In the genomic region with DNA sequence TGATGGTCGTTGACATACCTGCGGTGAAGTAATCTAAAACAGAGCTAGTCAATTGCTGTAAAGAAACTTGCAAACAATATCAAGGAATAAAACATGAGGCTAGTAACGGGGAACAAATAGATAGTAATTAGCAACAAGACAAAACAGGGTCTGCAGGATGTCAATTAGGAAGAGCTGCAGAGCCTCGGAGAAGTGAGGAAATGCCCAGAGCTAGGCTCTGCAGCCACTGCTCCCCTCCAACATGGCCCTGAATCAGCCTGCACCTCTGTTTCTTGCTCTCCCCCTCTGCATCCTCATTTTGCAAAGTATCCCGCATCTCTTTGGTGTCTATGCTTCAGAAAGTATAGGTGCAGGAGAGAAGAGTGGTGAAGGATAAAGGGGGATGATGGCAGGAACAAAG, we compare ENCODE assay signal across 22 cellular contexts.
"Had no signal": no experiment of that assay in that cellular context is flagged by ENCODE, and none has a peak within 500 bp of the region (broad histone marks: within the 10 kb centered on the region; RNA-seq: fewer than 3 reads in every experiment).

No MANE protein-coding gene starts in this region.

- H3K9me3 ChIP-seq: left lung, psoas muscle, thoracic aorta, transverse colon, upper lobe of right lung, uterus had no signal

- H3K4me3 ChIP-seq: dorsolateral prefrontal cortex, left lung, psoas muscle, sigmoid colon, thoracic aorta, transverse colon, upper lobe of right lung, uterus had no signal

- FAIRE-seq: frontal cortex, islet of Langerhans had no signal

- H3K27ac ChIP-seq: dorsolateral prefrontal cortex, left lung, psoas muscle, sigmoid colon, thoracic aorta, transverse colon, upper lobe of right lung, uterus had no signal

- H3K36me3 ChIP-seq: left lung, sigmoid colon, thoracic aorta, transverse colon, upper lobe of right lung, uterus had no signal

- DNase-seq: cortex of kidney; dorsolateral prefrontal cortex; effector CD4-positive, alpha-beta T cell; hypothalamus; left cardiac atrium; left lung; mesenchymal stem cell; midbrain; naive thymus-derived CD4-positive, alpha-beta T cell; nucleus accumbens; posterior cingulate gyrus; psoas muscle; right cardiac atrium; sigmoid colon; stimulated activated CD4-positive, alpha-beta T cell treated with anti-CD3 and anti-CD28 coated beads, Interleukin-2, amount 100 ng/mL, for 48 hours; stimulated activated naive B cell treated with anti-CD40 and anti-IgM and Interleukin-4, amounts not matched to agents 10 μg/mL and 1 μg/mL and 100 μg/mL, for 72 hours; transverse colon; upper lobe of right lung; uterus had no signal

- H3K4me1 ChIP-seq: left lung, psoas muscle, sigmoid colon, transverse colon, upper lobe of right lung, uterus had no signal

- H3K27me3 ChIP-seq: dorsolateral prefrontal cortex, left lung, sigmoid colon, transverse colon, upper lobe of right lung, uterus had no signal

- ATAC-seq: left cardiac atrium; left lung; naive thymus-derived CD4-positive, alpha-beta T cell; psoas muscle; right cardiac atrium; stimulated activated naive B cell treated with anti-CD40 and anti-IgM and Interleukin-4, amounts not matched to agents 10 μg/mL and 1 μg/mL and 100 μg/mL, for 72 hours; upper lobe of right lung had no signal
